ENCODE assay signal across 8 cellular contexts in genomic region chr1:1291611-1292441, GRCh38. TPM values are rescaled to one million over a fixed set of nuclear protein-coding genes. Genes with fewer than 3 reads are reported as not detected.
DNase-seq lines count a peak whose midpoint lies in the region; ATAC-seq and TF ChIP-seq lines count a peak whose summit lies in the region.

No MANE protein-coding gene starts in this region.

- peak overlapping the region; percentile 16 for H3K9ac ChIP-seq in neural cell (ENCODE audit: low read length)

- no peaks in the 10 kb centered on the region for H3K27me3 ChIP-seq in neural cell (ENCODE audit: insufficient read depth, low read depth, low read length)

- ATAC-seq in HG03460 (IDR thresholded peaks at IDR 0.05; ENCODE audit: unreplicated experiment) (peak; percentile 42), esophagus mucosa (peak; percentile 80), GM21723 (IDR thresholded peaks at IDR 0.05; ENCODE audit: unreplicated experiment) (no peak), HG03045 (IDR thresholded peaks at IDR 0.05; ENCODE audit: unreplicated experiment) (no peak)

- no peak overlapping the region for H3K27ac ChIP-seq in neural cell (ENCODE audit: low read length)

- no peaks in the 10 kb centered on the region for H3F3A ChIP-seq in neural cell (ENCODE audit: insufficient read depth, low read length, poor library complexity, severe bottlenecking)

- TF ChIP-seq CTCF in neural cell (IDR thresholded peaks at IDR 0.05; ENCODE audit: poor library complexity, severe bottlenecking): peak; percentile 74

- no peaks in the 10 kb centered on the region for H4K20me1 ChIP-seq in neural cell (ENCODE audit: insufficient read depth)

- H2AFZ ChIP-seq in neural cell (ENCODE audit: low read depth, low read length): no peak overlapping the region

- no peaks in the 10 kb centered on the region for H3K79me2 ChIP-seq in neural cell (replicated peaks; ENCODE audit: insufficient read depth, low read length)

- peak; percentile 70 for TF ChIP-seq RAD21 in neural cell (conservative IDR thresholded peaks at IDR 0.05)

- peak; percentile 98 for DNase-seq in COLO668 (lab: John Stamatoyannopoulos, UW; ENCODE audit: unreplicated experiment)
- peak; percentile 47 for DNase-seq in NOMO-1 treated with DMSO at 0.1 percent for 48 hours (lab: John Stamatoyannopoulos, UW; ENCODE audit: unreplicated experiment)
- DNase-seq in activated CD8-positive, alpha-beta memory T cell treated with anti-CD3 and anti-CD28 coated beads, Interleukin-2, amount 50 U/mL, for 48 hours: peak; percentile 77

- no peaks in the 10 kb centered on the region for H3K9me2 ChIP-seq in neural cell (ENCODE audit: insufficient read depth, low read length)

- H3K36me3 ChIP-seq in neural cell (ENCODE audit: insufficient read depth, low read length): no peaks in the 10 kb centered on the region

- H3K4me2 ChIP-seq in neural cell (ENCODE audit: low read length): no peak overlapping the region

- TF ChIP-seq EP300 in neural cell (conservative IDR thresholded peaks at IDR 0.05; ENCODE audit: poor library complexity, severe bottlenecking): no peak

- H3K4me3 ChIP-seq in neural cell (ENCODE audit: low read length): no peak overlapping the region

- no peaks in the 10 kb centered on the region for H3K9me3 ChIP-seq in neural cell (ENCODE audit: low read length)

TF ChIP-seq in neural cell, 6 proteins besides CTCF, POLR2A, EP300 and RAD21:
- TF ChIP-seq MXI1 (conservative IDR thresholded peaks at IDR 0.05; ENCODE audit: poor library complexity, severe bottlenecking): peak; percentile 34
- TF ChIP-seq REST (IDR thresholded peaks at IDR 0.05; ENCODE audit: borderline replicate concordance): no peak
- peak; percentile 51 for TF ChIP-seq POLR2AphosphoS5 (IDR thresholded peaks at IDR 0.05)
- TF ChIP-seq EZH2 (IDR thresholded peaks at IDR 0.05; ENCODE audit: borderline replicate concordance, insufficient read depth, low read length, poor library complexity, severe bottlenecking): no peak
- TF ChIP-seq SMC3 (conservative IDR thresholded peaks at IDR 0.05; ENCODE audit: poor library complexity): peak; percentile 79

RNA-seq across cellular contexts. Expression of gene SCNN1D, which starts 11.6 kb away (rescaled TPM):
- 2.8 TPM for total RNA-seq in esophagus mucosa
- 9.8 and 16.0 TPM in 2 replicates for polyA plus RNA-seq in neural cell
- 2.0 and 4.4 TPM in 2 replicates for polyA minus RNA-seq in neural cell

RNA-seq across cellular contexts. Expression of gene ACAP3, which starts 15.9 kb away (rescaled TPM):
- total RNA-seq in esophagus mucosa: 35.3 TPM
- 186 and 230 TPM in 2 replicates for polyA plus RNA-seq in neural cell
- 105 and 125 TPM in 2 replicates for polyA minus RNA-seq in neural cell

RNA-seq across cellular contexts. Expression of gene PUSL1, which starts 16.6 kb away (rescaled TPM):
- total RNA-seq in esophagus mucosa: 23.0 TPM
- polyA plus RNA-seq in neural cell: 25.0 and 36.8 TPM in 2 replicates
- polyA minus RNA-seq in neural cell: 21.9 and 24.3 TPM in 2 replicates

RNA-seq across cellular contexts. Expression of gene UBE2J2, which starts 18.2 kb away (rescaled TPM):
- 45.0 TPM for total RNA-seq in esophagus mucosa
- polyA plus RNA-seq in neural cell: 76.5 and 79.7 TPM in 2 replicates
- polyA minus RNA-seq in neural cell: 56.6 and 62.6 TPM in 2 replicates

RNA-seq across cellular contexts. Expression of gene INTS11, which starts 32.6 kb away (rescaled TPM):
- total RNA-seq in esophagus mucosa: 54.0 TPM
- polyA plus RNA-seq in neural cell: 131 and 132 TPM in 2 replicates
- polyA minus RNA-seq in neural cell: 48.9 and 50.2 TPM in 2 replicates

Comparison
In these comparisons a context has a peak if more than half of its experiments do, and no peak if none do; other contexts are left out.
1. DNase-seq: peak in every context shown above with its lines; median percentile 98 in COLO668; 77 in activated CD8-positive, alpha-beta memory T cell treated with anti-CD3 and anti-CD28 coated beads, Interleukin-2, amount 50 U/mL, for 48 hours; 47 in NOMO-1 treated with DMSO at 0.1 percent for 48 hours.
2. ATAC-seq: peak in HG03460 (single experiment) and esophagus mucosa (single experiment); none in GM21723 (single experiment) and HG03045 (single experiment).